1 cellular context compared by ENCODE assay signal in the genomic region with DNA sequence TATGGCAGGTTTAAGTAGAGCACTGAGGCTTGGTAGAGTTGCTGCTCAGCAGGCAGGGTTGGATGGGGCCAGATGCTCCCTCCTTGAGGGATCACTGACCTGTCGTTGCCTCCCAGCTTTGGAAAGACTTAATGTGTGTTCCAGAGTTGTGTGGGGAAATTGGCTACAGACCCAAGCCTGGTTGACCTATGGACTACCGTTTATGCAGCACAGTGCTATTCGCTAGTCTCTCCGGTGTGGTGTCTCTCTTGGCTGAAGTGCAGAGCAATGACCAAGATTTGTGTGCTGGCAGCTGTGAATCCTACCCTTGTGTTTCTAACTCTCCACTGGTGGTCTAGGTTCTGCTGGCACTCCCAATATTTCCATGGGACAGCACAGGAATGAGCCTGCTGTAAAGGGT.
TF ChIP-seq lines count a peak whose summit lies in the region.

No MANE protein-coding gene starts in this region.

TF ChIP-seq in IMR-90, 13 proteins besides CTCF, POLR2A, EP300 and RAD21 (continued from another document):
- TF ChIP-seq, protein P1, sequence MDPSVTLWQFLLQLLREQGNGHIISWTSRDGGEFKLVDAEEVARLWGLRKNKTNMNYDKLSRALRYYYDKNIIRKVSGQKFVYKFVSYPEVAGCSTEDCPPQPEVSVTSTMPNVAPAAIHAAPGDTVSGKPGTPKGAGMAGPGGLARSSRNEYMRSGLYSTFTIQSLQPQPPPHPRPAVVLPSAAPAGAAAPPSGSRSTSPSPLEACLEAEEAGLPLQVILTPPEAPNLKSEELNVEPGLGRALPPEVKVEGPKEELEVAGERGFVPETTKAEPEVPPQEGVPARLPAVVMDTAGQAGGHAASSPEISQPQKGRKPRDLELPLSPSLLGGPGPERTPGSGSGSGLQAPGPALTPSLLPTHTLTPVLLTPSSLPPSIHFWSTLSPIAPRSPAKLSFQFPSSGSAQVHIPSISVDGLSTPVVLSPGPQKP (IDR thresholded peaks at IDR 0.05; ENCODE audit: borderline replicate concordance, low read depth, low read length) = no peak
- TF ChIP-seq NFE2L2 (IDR thresholded peaks at IDR 0.05; ENCODE audit: low read depth, low read length) = no peak
- TF ChIP-seq RCOR1 (IDR thresholded peaks at IDR 0.05; ENCODE audit: insufficient replicate concordance, low read length) = no peak
